In genomic region chr19:44993926-44994537, GRCh38 we compare ENCODE assay signal across 24 cellular contexts. TPM values are rescaled to one million over a fixed set of nuclear protein-coding genes. Genes with fewer than 3 reads are reported as not detected.
"Had no signal": no experiment of that assay in that cellular context is flagged by ENCODE, and none has a peak within 500 bp of the region (broad histone marks: within the 10 kb centered on the region; RNA-seq: fewer than 3 reads in every experiment).

No MANE protein-coding gene starts in this region.

- ATAC-seq: activated CD8-positive, alpha-beta T cell treated with anti-CD3 and anti-CD28 coated beads for 36 hours; activated T-helper 17 cell treated with anti-CD3 and anti-CD28 coated beads, Interleukin-2, amount 50 U/mL, for 72 hours; stimulated activated naive CD8-positive, alpha-beta T cell treated with anti-CD3 and anti-CD28 coated beads, Interleukin-15, amount 100 ng/mL, for 72 hours had no signal

- H3K27ac ChIP-seq: adrenal gland, breast epithelium, coronary artery, prostate gland, right atrium auricular region, suprapubic skin, transverse colon, vagina had no signal

- H3K27me3 Mint-ChIP-seq: activated CD8-positive, alpha-beta T cell treated with anti-CD3 and anti-CD28 coated beads for 36 hours; activated T-helper 17 cell treated with anti-CD3 and anti-CD28 coated beads, Interleukin-2, amount 50 U/mL, for 72 hours; stimulated activated naive CD8-positive, alpha-beta T cell treated with anti-CD3 and anti-CD28 coated beads, Interleukin-15, amount 100 ng/mL, for 72 hours had no signal

- H3K4me1 Mint-ChIP-seq: activated T-helper 17 cell treated with anti-CD3 and anti-CD28 coated beads, Interleukin-2, amount 50 U/mL, for 72 hours; nephron progenitor cell; stimulated activated naive CD8-positive, alpha-beta T cell treated with anti-CD3 and anti-CD28 coated beads, Interleukin-15, amount 100 ng/mL, for 72 hours had no signal

- H3K4me1 ChIP-seq: breast epithelium, prostate gland, right atrium auricular region, suprapubic skin, transverse colon, vagina had no signal

- H3K27me3 ChIP-seq: adrenal gland, breast epithelium, right atrium auricular region, suprapubic skin, transverse colon, vagina had no signal

- H3K9me3 ChIP-seq: adrenal gland, breast epithelium, prostate gland, right atrium auricular region, suprapubic skin, transverse colon, vagina had no signal

- DNase-seq: activated CD8-positive, alpha-beta T cell treated with anti-CD3 and anti-CD28 coated beads for 36 hours; activated naive CD4-positive, alpha-beta T cell treated with anti-CD3 and anti-CD28 coated beads, Interleukin-2, amount 50 U/mL, for 16 hours; activated T-cell treated with anti-CD3 and anti-CD28 coated beads, Interleukin-2, amount 50 U/mL, for 1 hour; adrenal gland; erythroblast; hypothalamus; nephron progenitor cell; stimulated activated CD4-positive, alpha-beta T cell treated with anti-CD3 and anti-CD28 coated beads, Interleukin-2, amount 100 ng/mL, for 24 hours; stimulated activated naive CD8-positive, alpha-beta T cell treated with anti-CD3 and anti-CD28 coated beads, Interleukin-15, amount 100 ng/mL, for 72 hours; transverse colon had no signal

- H3K9me3 Mint-ChIP-seq: activated CD8-positive, alpha-beta T cell treated with anti-CD3 and anti-CD28 coated beads for 36 hours; activated T-helper 17 cell treated with anti-CD3 and anti-CD28 coated beads, Interleukin-2, amount 50 U/mL, for 72 hours; nephron progenitor cell; stimulated activated naive CD8-positive, alpha-beta T cell treated with anti-CD3 and anti-CD28 coated beads, Interleukin-15, amount 100 ng/mL, for 72 hours; T-helper 2 cell treated with Interferon-gamma antibody and Interleukin-4, amounts not matched to agents 5 μg/mL and 100 μg/mL, for 36 hours had no signal

- H3K4me3 Mint-ChIP-seq: activated CD8-positive, alpha-beta T cell treated with anti-CD3 and anti-CD28 coated beads for 36 hours; activated T-helper 17 cell treated with anti-CD3 and anti-CD28 coated beads, Interleukin-2, amount 50 U/mL, for 72 hours; nephron progenitor cell; stimulated activated naive CD8-positive, alpha-beta T cell treated with anti-CD3 and anti-CD28 coated beads, Interleukin-15, amount 100 ng/mL, for 72 hours; T-helper 2 cell treated with Interferon-gamma antibody and Interleukin-4, amounts not matched to agents 5 μg/mL and 100 μg/mL, for 36 hours had no signal

- H3K4me3 ChIP-seq: adrenal gland, breast epithelium, coronary artery, lung, prostate gland, right atrium auricular region, suprapubic skin, transverse colon, vagina had no signal

- H3K36me3 ChIP-seq: breast epithelium had no signal

RNA-seq across cellular contexts. Expression of gene APOC2, which starts 48.2 kb away (rescaled TPM):
- total RNA-seq: activated CD8-positive, alpha-beta T cell treated with anti-CD3 and anti-CD28 coated beads for 36 hours; activated T-helper 17 cell treated with anti-CD3 and anti-CD28 coated beads, Interleukin-2, amount 50 U/mL, for 72 hours; astrocyte; osteocyte; prostate gland; right atrium auricular region; skeletal muscle tissue; vagina had no signal
- polyA plus RNA-seq: keratinocyte had no signal

RNA-seq across cellular contexts. Expression of gene APOC4, which starts 52.0 kb away (rescaled TPM):
- total RNA-seq: activated CD8-positive, alpha-beta T cell treated with anti-CD3 and anti-CD28 coated beads for 36 hours; activated T-helper 17 cell treated with anti-CD3 and anti-CD28 coated beads, Interleukin-2, amount 50 U/mL, for 72 hours; astrocyte; breast epithelium; frontal cortex; lung; osteocyte; prostate gland; right atrium auricular region; skeletal muscle tissue; suprapubic skin; transverse colon; vagina had no signal
- polyA plus RNA-seq: keratinocyte had no signal
